In genomic region chr14:71720978-71721624, GRCh38 we compare ENCODE assay signal across 8 cellular contexts.
DNase-seq lines count a peak whose midpoint lies in the region; ATAC-seq, FAIRE-seq and TF ChIP-seq lines count a peak whose summit lies in the region.

No MANE protein-coding gene starts in this region.

- TF ChIP-seq CTCF in C4-2B (conservative IDR thresholded peaks at IDR 0.05) (peak; percentile 79), GM13976 (IDR thresholded peaks at IDR 0.05; ENCODE audit: borderline replicate concordance, control extremely low read depth, extremely low read depth, insufficient read depth, missing control alignments) (no peak), brain microvascular endothelial cell (IDR thresholded peaks at IDR 0.05; ENCODE audit: low read depth, low read length, missing control alignments) (peak; percentile 85), kidney (IDR thresholded peaks at IDR 0.05; ENCODE audit: borderline replicate concordance, extremely low read depth, insufficient read depth) (peak; percentile 71)

- no peaks in the 10 kb centered on the region for H3K27me3 ChIP-seq in brain microvascular endothelial cell (replicated peaks)

- intact Hi-C loops in kidney (cut with DNase I) = no loop called here

- H3K4me3 Mint-ChIP-seq in activated T-cell treated with anti-CD3 and anti-CD28 coated beads, Interleukin-2, amount 50 U/mL, for 24 hours = no peak overlapping the region

- no peak overlapping the region for H3K4me3 ChIP-seq in brain microvascular endothelial cell (ENCODE audit: low read depth, low read length)
- no peak overlapping the region for H3K4me3 ChIP-seq in kidney (ENCODE audit: low read length in 2 of 2)

- DNase-seq in GM13976 (ENCODE audit: low spot score) = peak; percentile 37
- peak; percentile 59 for DNase-seq in NCI-H69 (lab: John Stamatoyannopoulos, UW)
- peak; percentile 82 for DNase-seq in brain microvascular endothelial cell
- no peak for DNase-seq in kidney
- DNase-seq in urothelium cell line (ENCODE audit: low spot score) = peak; percentile 76
- DNase-seq in activated T-cell treated with anti-CD3 and anti-CD28 coated beads, Interleukin-2, amount 50 U/mL, for 24 hours = no peak

- H3K9me3 ChIP-seq in kidney (ENCODE audit: control insufficient read depth in 1 of 2, low read length in 2 of 2) = no peaks in the 10 kb centered on the region

- FAIRE-seq in kidney (lab: Jason Lieb, UNC) = peak; percentile 45
- FAIRE-seq in urothelium cell line (lab: Jason Lieb, UNC) = peak; percentile 93

- H3K27me3 Mint-ChIP-seq in activated T-cell treated with anti-CD3 and anti-CD28 coated beads, Interleukin-2, amount 50 U/mL, for 24 hours = no peaks in the 10 kb centered on the region

- peaks cover 4% of the 10 kb centered on the region for H3K4me1 Mint-ChIP-seq in activated T-cell treated with anti-CD3 and anti-CD28 coated beads, Interleukin-2, amount 50 U/mL, for 24 hours (ENCODE audit: low read depth)

- peaks cover 3 to 10% of the 10 kb centered on the region in 2 donors for H3K4me1 ChIP-seq in kidney (ENCODE audit: control insufficient read depth in 1 of 2, insufficient read depth in 1 of 2, low read depth in 1 of 2, low read length in 2 of 2)

- no peak overlapping the region for H3K9ac ChIP-seq in kidney (ENCODE audit: low read length in 2 of 2)

- H3K27ac ChIP-seq in C4-2B (no peak overlapping the region), brain microvascular endothelial cell (no peak overlapping the region), kidney (ENCODE audit: low read depth in 2 of 2, low read length in 2 of 2) (no peak overlapping the region)

- in situ Hi-C loops in GM13976 (cut with MboI; ENCODE audit: low sequenced_read_pairs, unreplicated experiment) (no loop called here), brain microvascular endothelial cell (cut with HindIII; ENCODE audit: low pct_ligation_motif_present, low sequenced_read_pairs) (no loop called here)

- no peak overlapping the region for H3K27ac Mint-ChIP-seq in activated T-cell treated with anti-CD3 and anti-CD28 coated beads, Interleukin-2, amount 50 U/mL, for 24 hours

- no peaks in the 10 kb centered on the region for H3K9me3 Mint-ChIP-seq in activated T-cell treated with anti-CD3 and anti-CD28 coated beads, Interleukin-2, amount 50 U/mL, for 24 hours

- no peak for ATAC-seq in GM19035 (IDR thresholded peaks at IDR 0.05; ENCODE audit: unreplicated experiment)

- H3K36me3 ChIP-seq in brain microvascular endothelial cell (replicated peaks) (peaks cover 10% of the 10 kb centered on the region), kidney (ENCODE audit: control insufficient read depth in 1 of 2, insufficient read depth in 2 of 2, low read length in 2 of 2) (peaks cover 6 to 16% of the 10 kb centered on the region in 2 donors)

- peaks cover 72% of the 10 kb centered on the region for H3K36me3 Mint-ChIP-seq in activated T-cell treated with anti-CD3 and anti-CD28 coated beads, Interleukin-2, amount 50 U/mL, for 24 hours (ENCODE audit: low read depth)

Comparison
In these comparisons a context has a peak if more than half of its experiments do, and no peak if none do; other contexts are left out.
1. DNase-seq: peak in GM13976 (single experiment), NCI-H69 (single experiment), brain microvascular endothelial cell (single experiment) and urothelium cell line (single experiment); none in kidney (single experiment) and activated T-cell treated with anti-CD3 and anti-CD28 coated beads, Interleukin-2, amount 50 U/mL, for 24 hours (single experiment).